Comparison of ENCODE assay signal across 12 cellular contexts in genomic region chr3:52044869-52045616, GRCh38. TPM values are rescaled to one million over a fixed set of nuclear protein-coding genes. Genes with fewer than 3 reads are reported as not detected.
DNase-seq lines count a peak whose midpoint lies in the region; ATAC-seq and TF ChIP-seq lines count a peak whose summit lies in the region.
"Had no signal": no experiment of that assay in that cellular context is flagged by ENCODE, and none has a peak within 500 bp of the region (broad histone marks: within the 10 kb centered on the region; RNA-seq: fewer than 3 reads in every experiment).

No MANE protein-coding gene starts in this region.

- H3K27me3 ChIP-seq in CD8-positive, alpha-beta T cell (ENCODE audit: insufficient read depth, low read length): no peaks in the 10 kb centered on the region
- no peaks in the 10 kb centered on the region for H3K27me3 ChIP-seq in naive thymus-derived CD4-positive, alpha-beta T cell (ENCODE audit: control insufficient read depth in 2 of 2, insufficient read depth in 2 of 2, low read length in 2 of 2)

- H3K9me3 ChIP-seq in CD8-positive, alpha-beta T cell (ENCODE audit: low read length): no peaks in the 10 kb centered on the region
- no peaks in the 10 kb centered on the region for H3K9me3 ChIP-seq in HEK293 (ENCODE audit: control insufficient read depth, insufficient read depth, low read depth, low read length)
- H3K9me3 ChIP-seq in naive thymus-derived CD4-positive, alpha-beta T cell (ENCODE audit: control insufficient read depth in 2 of 3, low read length in 3 of 3): no peaks in the 10 kb centered on the region

- H3K4me1 Mint-ChIP-seq in CD8-positive, alpha-beta T cell (ENCODE audit: low read depth): peaks cover 27% of the 10 kb centered on the region
- H3K4me1 Mint-ChIP-seq in brain: peaks cover 56% of the 10 kb centered on the region
- H3K4me1 Mint-ChIP-seq in naive thymus-derived CD4-positive, alpha-beta T cell: peaks cover 6 to 57% (median 45%) of the 10 kb centered on the region in 7 donors

- no peaks in the 10 kb centered on the region for H3K9me3 Mint-ChIP-seq in CD8-positive, alpha-beta T cell
- H3K9me3 Mint-ChIP-seq in brain: peaks cover 0 to 12% (median 0%) of the 10 kb centered on the region in 5 experiments
- H3K9me3 Mint-ChIP-seq in naive thymus-derived CD4-positive, alpha-beta T cell: no peaks in the 10 kb centered on the region
- H3K9me3 Mint-ChIP-seq: T-helper 2 cell treated with Interferon-gamma antibody and Interleukin-4, amounts not matched to agents 5 μg/mL and 100 μg/mL, for 36 hours had no signal

- no peak for DNase-seq in CD8-positive, alpha-beta T cell
- no peak for DNase-seq in naive thymus-derived CD4-positive, alpha-beta T cell
- DNase-seq in activated gamma-delta T cell treated with Interleukin-2 at 50 U/mL for 16 hours: no peak
- DNase-seq in ACHN: no peak
- DNase-seq in effector CD4-positive, alpha-beta T cell: no peak
- DNase-seq: kidney; NK-92 treated with Interleukin-12 subunit alpha and Interleukin-12 subunit beta, amount 100 ng/mL, for 24 hours; stimulated activated CD4-positive, alpha-beta T cell treated with anti-CD3 and anti-CD28 coated beads, Interleukin-2, amount 100 ng/mL, for 48 hours had no signal

- no peak for ATAC-seq in CD8-positive, alpha-beta T cell
- ATAC-seq in naive thymus-derived CD4-positive, alpha-beta T cell: peak; percentile 25
- no peak for ATAC-seq in HG03095 (IDR thresholded peaks at IDR 0.05; ENCODE audit: unreplicated experiment)

- CTCF ChIA-PET in CD8-positive, alpha-beta T cell (lab: Charles Lee): interaction anchor here (0.7 kb wide), 1 partner anchor 11 kb away, joined by 3 read pairs; no protein-coding TSS in a partner anchor
- CTCF ChIA-PET in HEK293 (lab: Yijun Ruan, JAX): interaction anchor here (1.1 kb wide), 1 partner anchor 120 kb away, joined by 3 read pairs; no protein-coding TSS in a partner anchor
- CTCF ChIA-PET in naive thymus-derived CD4-positive, alpha-beta T cell (lab: Charles Lee): interaction anchor here (0.8 kb wide), 1 partner anchor 9 kb away, joined by 3 read pairs; no protein-coding TSS in a partner anchor

- POLR2A ChIA-PET in CD8-positive, alpha-beta T cell (lab: Charles Lee): no interaction called here
- POLR2A ChIA-PET in HEK293 (lab: Yijun Ruan, JAX): interaction anchor here (0.6 to 1.5 kb wide), 3 partner anchors 11 to 78 kb away, joined by 3 read pairs; no protein-coding TSS in a partner anchor
- POLR2A ChIA-PET in naive thymus-derived CD4-positive, alpha-beta T cell (lab: Charles Lee): interaction anchor here (1.9 kb wide), 1 partner anchor 12 kb away, joined by 7 read pairs; the partner anchor contains the start of gene DUSP7

- peak overlapping the region; percentile 72 for H3K27ac Mint-ChIP-seq in CD8-positive, alpha-beta T cell
- H3K27ac Mint-ChIP-seq in brain: peak overlapping the region in 4 of 5 experiments; percentile 83 to 94 (median 86)
- peak overlapping the region in 8 of 9 donors; percentile 45 to 88 (median 82) for H3K27ac Mint-ChIP-seq in naive thymus-derived CD4-positive, alpha-beta T cell

- TF ChIP-seq CTCF in CD8-positive, alpha-beta T cell (IDR thresholded peaks at IDR 0.05): no peak
- TF ChIP-seq CTCF in HEK293 (tag by site-specific recombination; IDR thresholded peaks at IDR 0.05) (no peak), brain (conservative IDR thresholded peaks at IDR 0.05) (no peak)

- H3K36me3 ChIP-seq in CD8-positive, alpha-beta T cell (ENCODE audit: insufficient read depth, low read length): peaks cover 11% of the 10 kb centered on the region
- peaks cover 0 to 24% of the 10 kb centered on the region in 2 experiments; a peak in 1 of 3 replicates for H3K36me3 ChIP-seq in HEK293 (ENCODE audit: control insufficient read depth in 2 of 2, insufficient read depth in 1 of 2, low read length in 2 of 2)
- H3K36me3 ChIP-seq in naive thymus-derived CD4-positive, alpha-beta T cell (ENCODE audit: control insufficient read depth in 2 of 3, insufficient read depth in 3 of 3, low read length in 3 of 3): peaks cover 6 to 20% (median 14%) of the 10 kb centered on the region in 3 experiments

- peaks cover 14% of the 10 kb centered on the region for H3K36me3 Mint-ChIP-seq in CD8-positive, alpha-beta T cell
- peaks cover 2% of the 10 kb centered on the region for H3K36me3 Mint-ChIP-seq in brain
- H3K36me3 Mint-ChIP-seq in naive thymus-derived CD4-positive, alpha-beta T cell: peaks cover 0 to 11% (median 6%) of the 10 kb centered on the region in 5 donors

- no peaks in the 10 kb centered on the region for H3K27me3 Mint-ChIP-seq in CD8-positive, alpha-beta T cell (ENCODE audit: low read depth)
- peaks cover 13% of the 10 kb centered on the region for H3K27me3 Mint-ChIP-seq in brain
- H3K27me3 Mint-ChIP-seq in naive thymus-derived CD4-positive, alpha-beta T cell: peaks cover 0 to 9% (median 0%) of the 10 kb centered on the region in 5 donors

- intact Hi-C loops in CD8-positive, alpha-beta T cell (cut with DNase I, micrococcal nuclease): no loop called here
- intact Hi-C loops in naive thymus-derived CD4-positive, alpha-beta T cell (cut with micrococcal nuclease): no loop called here

- H3K4me1 ChIP-seq in CD8-positive, alpha-beta T cell (ENCODE audit: insufficient read depth, low read length): peaks cover 23% of the 10 kb centered on the region
- H3K4me1 ChIP-seq in HEK293 (ENCODE audit: control insufficient read depth, insufficient read depth, low read length): no peaks in the 10 kb centered on the region
- H3K4me1 ChIP-seq in naive thymus-derived CD4-positive, alpha-beta T cell (ENCODE audit: control insufficient read depth in 2 of 2, insufficient read depth in 2 of 2, low read length in 2 of 2): peaks cover 12 to 26% of the 10 kb centered on the region in 2 donors

- no peak overlapping the region for H3K4me3 Mint-ChIP-seq in CD8-positive, alpha-beta T cell
- peak overlapping the region in 1 of 5 experiments; percentile 72 for H3K4me3 Mint-ChIP-seq in brain
- peak overlapping the region in 1 of 10 donors; percentile 47 for H3K4me3 Mint-ChIP-seq in naive thymus-derived CD4-positive, alpha-beta T cell
- H3K4me3 Mint-ChIP-seq: T-helper 2 cell treated with Interferon-gamma antibody and Interleukin-4, amounts not matched to agents 5 μg/mL and 100 μg/mL, for 36 hours had no signal

- in situ Hi-C loops in ACHN (cut with HindIII; ENCODE audit: low pct_ligation_motif_present, low pct_unique_long_range_greater_than_20kb, low sequenced_read_pairs): no loop called here

- H3K4me3 ChIP-seq in CD8-positive, alpha-beta T cell (ENCODE audit: low read depth, low read length): no peak overlapping the region
- no peak overlapping the region for H3K4me3 ChIP-seq in HEK293 (ENCODE audit: low read depth, low read length)
- no peak overlapping the region for H3K4me3 ChIP-seq in naive thymus-derived CD4-positive, alpha-beta T cell (ENCODE audit: low read length)

- no peak overlapping the region for H3K27ac ChIP-seq in CD8-positive, alpha-beta T cell (ENCODE audit: low read depth, low read length)
- H3K27ac ChIP-seq in HEK293 (ENCODE audit: extremely low read depth, low read depth, low read length): no peak overlapping the region
- H3K27ac ChIP-seq in naive thymus-derived CD4-positive, alpha-beta T cell (ENCODE audit: low read depth, low read length): peak overlapping the region; percentile 55

TF ChIP-seq in HEK293, 187 proteins besides CTCF, POLR2A, EP300 and RAD21:
- TF ChIP-seq BCL11A (tag by site-specific recombination; IDR thresholded peaks at IDR 0.05; ENCODE audit: low read depth) (no peak), ZBTB8A (tag by site-specific recombination; IDR thresholded peaks at IDR 0.05) (peak; percentile 78), ZNF394 (tag by site-specific recombination; IDR thresholded peaks at IDR 0.05; ENCODE audit: borderline replicate concordance) (peak; percentile 24; the same call in 1 of the 2 replicates)

RNA-seq across cellular contexts. Expression of gene DUSP7, which starts 11.3 kb away (rescaled TPM):
- 1 to 10 TPM; 5.4 to 5.6 TPM for total RNA-seq in CD8-positive, alpha-beta T cell
- 15.2 TPM for polyA plus RNA-seq in brain (ENCODE audit: insufficient read depth, low read depth, low replicate concordance)
- total RNA-seq in naive thymus-derived CD4-positive, alpha-beta T cell: 10 to 100 TPM; 12.6 to 41.5 (median 40.4) TPM
- polyA plus RNA-seq in naive thymus-derived CD4-positive, alpha-beta T cell: 1 to 10 TPM; 4.9 to 6.9 TPM

RNA-seq across cellular contexts. Expression of gene RPL29, which starts 49.3 kb away (rescaled TPM):
- 1,000 to 10,000 TPM; 1,694 to 1,736 TPM for total RNA-seq in CD8-positive, alpha-beta T cell
- polyA plus RNA-seq in brain (ENCODE audit: insufficient read depth, low read depth, low replicate concordance): 1,543 TPM
- total RNA-seq in naive thymus-derived CD4-positive, alpha-beta T cell: 1,000 to 10,000 TPM; 1,152 to 1,744 (median 1,537) TPM
- polyA plus RNA-seq in naive thymus-derived CD4-positive, alpha-beta T cell: 1,000 to 10,000 TPM; 1,720 to 2,133 TPM
